In the genomic region with DNA sequence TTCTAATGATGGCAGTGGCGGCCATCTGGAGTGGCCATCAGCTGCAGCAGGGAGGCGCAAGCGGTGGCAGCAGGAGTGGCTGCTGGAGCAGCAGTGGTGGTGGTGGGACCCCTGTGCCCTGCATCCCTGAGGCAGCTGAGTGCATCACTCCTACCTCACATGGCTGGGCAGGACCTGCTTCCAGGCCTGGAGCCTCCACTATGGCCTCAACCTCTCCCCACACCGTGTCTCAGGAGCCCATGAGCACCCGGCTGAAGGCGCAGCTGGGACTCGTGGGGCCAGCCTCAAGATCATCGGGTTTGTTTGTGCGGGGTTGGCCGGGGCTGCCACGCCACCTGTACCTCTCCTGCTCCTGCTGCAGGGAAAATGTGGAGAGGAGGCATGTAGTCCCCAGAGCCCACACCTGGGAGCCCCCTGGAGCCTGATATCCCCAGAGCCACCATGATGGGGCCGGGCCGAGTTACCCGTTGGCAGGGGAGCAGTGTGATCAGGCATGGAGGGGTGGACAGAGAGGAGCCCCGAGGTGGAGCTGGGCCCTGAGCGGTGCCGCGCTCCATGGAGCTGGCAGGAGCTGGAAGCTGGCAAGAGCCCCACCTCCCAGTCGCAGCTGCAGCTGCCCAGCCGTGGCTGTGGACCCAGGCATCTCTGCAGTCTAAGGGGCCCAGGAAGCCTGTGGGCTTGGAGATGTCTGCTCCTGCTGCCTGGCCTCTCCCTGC, we compare ENCODE assay signal across 26 cellular contexts. TPM values are rescaled to one million over a fixed set of nuclear protein-coding genes. Genes with fewer than 3 reads are reported as not detected.
A peak's percentile ranks its signal among the peaks of the same experiment; 100 is the strongest.
DNase-seq lines count a peak whose midpoint lies in the region; ATAC-seq and TF ChIP-seq lines count a peak whose summit lies in the region.
"Had no signal": no experiment of that assay in that cellular context is flagged by ENCODE, and none has a peak within 500 bp of the region (broad histone marks: within the 10 kb centered on the region; RNA-seq: fewer than 3 reads in every experiment).

No MANE protein-coding gene starts in this region.

- intact Hi-C loops in Right ventricle myocardium superior (cut with DNase I) (no loop called here), cardiac septum (cut with DNase I) (no loop called here), heart right ventricle (cut with DNase I) (no loop called here)

- ATAC-seq in Right ventricle myocardium superior (ENCODE audit: poor library complexity): peak; percentile 74
- ATAC-seq in heart right ventricle: peak in 7 of 8 donors; percentile 34 to 71 (median 58)
- ATAC-seq in GM18909 (IDR thresholded peaks at IDR 0.05; ENCODE audit: poor library complexity, unreplicated experiment): no peak
- ATAC-seq: activated CD8-positive, alpha-beta T cell treated with anti-CD3 and anti-CD28 coated beads, Interleukin-2, amount 10 ng/mL, durations not matched to agents 7 days and 5 days; foreskin keratinocyte; T-cell had no signal

- TF ChIP-seq CTCF in heart right ventricle (IDR thresholded peaks at IDR 0.05): no peak

- H3K27me3 ChIP-seq in heart right ventricle: no peaks in the 10 kb centered on the region
- H3K27me3 ChIP-seq: foreskin keratinocyte, MG63 had no signal

- peaks cover 0 to 29% (median 14%) of the 10 kb centered on the region in 9 donors for H3K4me1 ChIP-seq in heart right ventricle

- no peak overlapping the region for H3K4me3 ChIP-seq in heart right ventricle
- H3K4me3 ChIP-seq: MG63, smooth muscle cell had no signal

- 82 to 92% methylated on average over 20 of the region's 20 CpGs for WGBS in heart right ventricle, 2 donors

- DNase-seq in Right ventricle myocardium superior: no peak
- no peak for DNase-seq in cardiac septum (ENCODE audit: low spot score)
- DNase-seq in heart right ventricle: peak in 1 of 2 donors; percentile 30
- DNase-seq in nucleus accumbens (lab: John Stamatoyannopoulos, UW): peak in 34 of 56 donors; percentile 4 to 61 (median 30)
- no peak for DNase-seq in SKM-1 (lab: John Stamatoyannopoulos, UW; ENCODE audit: unreplicated experiment)
- no peak for DNase-seq in activated CD4-positive, CD25-positive, alpha-beta regulatory T cell (lab: John Stamatoyannopoulos, UW)
- DNase-seq in NCI-H1105 treated with DMSO at 0.1 percent for 48 hours (lab: John Stamatoyannopoulos, UW): no peak
- DNase-seq: activated CD4-positive, CD25-positive, alpha-beta regulatory T cell treated with anti-CD3 and anti-CD28 coated beads, Interleukin-2, amount 50 U/mL, for 72 hours; activated CD8-positive, alpha-beta T cell treated with anti-CD3 and anti-CD28 coated beads, Interleukin-2, amount 10 ng/mL, durations not matched to agents 7 days and 5 days; activated gamma-delta T cell; activated T-cell treated with anti-CD3 and anti-CD28 coated beads for 4 hours; AML-193; CD8-positive, alpha-beta memory T cell; DMS153; effector memory CD4-positive, alpha-beta T cell; erythroblast; foreskin keratinocyte; KBM-7; mammary epithelial cell; MG63; NCI-H1417 treated with DMSO at 0.1 percent for 48 hours; NCI-H2081 treated with DMSO at 0.1 percent for 48 hours; stimulated activated CD4-positive, alpha-beta T cell treated with anti-CD3 and anti-CD28 coated beads, Interleukin-2, amount 100 ng/mL, for 24 hours; T-cell had no signal

- peaks cover 0 to 67% (median 8%) of the 10 kb centered on the region in 9 donors for H3K36me3 ChIP-seq in heart right ventricle

- H3K27ac ChIP-seq in heart right ventricle: no peak overlapping the region
- H3K27ac ChIP-seq: foreskin keratinocyte had no signal

- no peaks in the 10 kb centered on the region for H3K9me3 ChIP-seq in heart right ventricle

RNA-seq across cellular contexts. Expression of gene RHOT1, which starts 16.7 kb away (rescaled TPM):
- total RNA-seq in Right ventricle myocardium superior (61.0 TPM), cardiac septum (39.4 TPM), heart right ventricle (10 to 100 TPM; 45.2 to 72.2 (median 48.5) TPM)
- polyA plus RNA-seq in heart right ventricle: 10 to 100 TPM; 32.5 to 76.6 TPM

Comparison
In these comparisons a context has a peak if more than half of its experiments do, and no peak if none do; other contexts are left out.
1. DNase-seq: peak in nucleus accumbens (34 of 56); none in Right ventricle myocardium superior (single experiment), cardiac septum (single experiment), SKM-1 (single experiment), activated CD4-positive, CD25-positive, alpha-beta regulatory T cell (0 of 4) and NCI-H1105 treated with DMSO at 0.1 percent for 48 hours (single experiment).